Comparison of ENCODE assay signal across 13 cellular contexts in the genomic region with DNA sequence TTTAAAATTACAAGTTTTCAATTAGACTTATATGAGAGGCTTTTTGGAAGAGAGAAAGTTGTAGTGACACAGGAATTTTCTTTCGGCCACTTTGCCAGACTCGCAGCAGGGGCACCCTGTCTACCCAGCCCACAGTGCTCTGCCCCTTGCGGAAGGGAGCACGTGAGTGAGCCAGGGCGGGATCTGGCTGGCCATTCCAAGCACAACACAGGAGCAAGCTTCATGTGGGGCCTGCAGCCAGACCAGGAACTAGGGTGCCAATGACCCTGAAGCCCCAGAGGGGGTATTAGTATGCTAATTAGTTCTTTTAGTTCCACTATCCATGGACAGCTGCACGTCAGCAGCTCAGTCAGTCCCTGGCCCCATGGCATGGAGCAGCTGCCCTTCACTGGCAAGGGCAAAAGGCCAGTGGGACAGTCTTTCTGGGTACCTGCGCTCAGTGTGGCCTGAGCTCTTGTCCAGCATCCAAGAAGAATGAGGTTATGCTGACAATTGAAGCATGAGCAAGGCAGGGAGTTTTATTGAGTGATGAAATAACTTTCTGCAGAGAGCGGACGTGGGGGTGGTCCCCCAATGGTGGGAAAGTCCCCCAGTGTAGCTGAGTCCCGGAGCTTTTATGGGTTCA.
"Had no signal": no experiment of that assay in that cellular context is flagged by ENCODE, and none has a peak within 500 bp of the region (broad histone marks: within the 10 kb centered on the region; RNA-seq: fewer than 3 reads in every experiment).

No MANE protein-coding gene starts in this region.

- H3K27ac ChIP-seq: cardiac muscle cell, hepatocyte, neural progenitor cell, ovary had no signal

- H3K4me3 Mint-ChIP-seq: activated B cell treated with CpG ODN at 0.5 μM for 24 hours; neural progenitor cell; stimulated activated naive CD8-positive, alpha-beta T cell treated with anti-CD3 and anti-CD28 coated beads, Interleukin-15, Interleukin-2, amounts not matched to agents 100 ng/mL and 50 ng/mL, for 24 hours had no signal

- H3K36me3 Mint-ChIP-seq: neural progenitor cell had no signal

- H3K9me3 ChIP-seq: ovary had no signal

- H3K27ac Mint-ChIP-seq: activated B cell treated with CpG ODN at 0.5 μM for 24 hours; neural progenitor cell; stimulated activated naive CD8-positive, alpha-beta T cell treated with anti-CD3 and anti-CD28 coated beads, Interleukin-15, Interleukin-2, amounts not matched to agents 100 ng/mL and 50 ng/mL, for 24 hours had no signal

- H3K4me3 ChIP-seq: cardiac muscle cell, hepatocyte, neural progenitor cell, ovary had no signal

- H3K4me1 Mint-ChIP-seq: activated B cell treated with CpG ODN at 0.5 μM for 24 hours had no signal

- H3K9me3 Mint-ChIP-seq: activated B cell treated with CpG ODN at 0.5 μM for 24 hours had no signal

- H3K27me3 Mint-ChIP-seq: activated B cell treated with CpG ODN at 0.5 μM for 24 hours had no signal

- DNase-seq: activated B cell treated with CpG ODN at 0.5 μM for 24 hours; activated CD4-positive, alpha-beta T cell treated with anti-CD3 and anti-CD28 coated beads for 48 hours; activated CD8-positive, alpha-beta memory T cell treated with anti-CD3 and anti-CD28 coated beads, Interleukin-2, amount 50 U/mL, for 48 hours; activated naive CD4-positive, alpha-beta T cell treated with Interleukin-2 at 50 U/mL for 16 hours; ovary; small intestine; stimulated activated CD4-positive, alpha-beta T cell treated with anti-CD3 and anti-CD28 coated beads, Interleukin-4, amount 100 ng/mL, for 4 hours; stimulated activated CD8-positive, alpha-beta memory T cell treated with anti-CD3 and anti-CD28 coated beads, Interleukin-4, amount 100 ng/mL, for 48 hours; SW 1271 had no signal

- H3K27me3 ChIP-seq: cardiac muscle cell, hepatocyte, neural progenitor cell, ovary had no signal

- H3K36me3 ChIP-seq: cardiac muscle cell, neural progenitor cell, ovary had no signal
